In genomic region chr2:135998842-135999241, GRCh38 we compare ENCODE assay signal across 14 cellular contexts.
"Had no signal": no experiment of that assay in that cellular context is flagged by ENCODE, and none has a peak within 500 bp of the region (broad histone marks: within the 10 kb centered on the region; RNA-seq: fewer than 3 reads in every experiment).

No MANE protein-coding gene starts in this region.

- DNase-seq: activated CD4-positive, alpha-beta memory T cell treated with anti-CD3 and anti-CD28 coated beads, Interleukin-2, amount 10 ng/mL, durations not matched to agents 7 days and 5 days; activated CD4-positive, alpha-beta T cell treated with anti-CD3 and anti-CD28 coated beads for 48 hours; activated CD8-positive, alpha-beta memory T cell treated with anti-CD3 and anti-CD28 coated beads, Interleukin-2, amount 10 ng/mL, durations not matched to agents 7 days and 5 days; dorsolateral prefrontal cortex; mesenchymal stem cell; mucosa of descending colon; naive thymus-derived CD8-positive, alpha-beta T cell; spleen; stimulated activated CD4-positive, alpha-beta T cell treated with anti-CD3 and anti-CD28 coated beads, Interleukin-4, amount 100 ng/mL, for 4 hours; thyroid gland had no signal

- H3K9me3 Mint-ChIP-seq: naive thymus-derived CD8-positive, alpha-beta T cell had no signal

- H3K27ac Mint-ChIP-seq: activated CD4-positive, alpha-beta memory T cell treated with anti-CD3 and anti-CD28 coated beads, Interleukin-2, amount 10 ng/mL, durations not matched to agents 7 days and 5 days; activated CD8-positive, alpha-beta memory T cell treated with anti-CD3 and anti-CD28 coated beads, Interleukin-2, amount 10 ng/mL, durations not matched to agents 7 days and 5 days; activated naive CD8-positive, alpha-beta T cell; T-helper 2 cell treated with Interferon-gamma antibody and Interleukin-4, amounts not matched to agents 5 μg/mL and 100 μg/mL, for 36 hours; WTC11 had no signal

- H3K4me3 Mint-ChIP-seq: activated CD4-positive, alpha-beta memory T cell treated with anti-CD3 and anti-CD28 coated beads, Interleukin-2, amount 10 ng/mL, durations not matched to agents 7 days and 5 days; activated CD8-positive, alpha-beta memory T cell treated with anti-CD3 and anti-CD28 coated beads, Interleukin-2, amount 10 ng/mL, durations not matched to agents 7 days and 5 days; activated naive CD8-positive, alpha-beta T cell; naive thymus-derived CD8-positive, alpha-beta T cell; stimulated activated memory B cell treated with anti-CD40 and anti-IgM and Interleukin-4, amounts not matched to agents 10 μg/mL and 1 μg/mL and 100 μg/mL, for 72 hours; T-helper 2 cell treated with Interferon-gamma antibody and Interleukin-4, amounts not matched to agents 5 μg/mL and 100 μg/mL, for 36 hours; WTC11 had no signal

- H3K27me3 Mint-ChIP-seq: activated CD4-positive, alpha-beta memory T cell treated with anti-CD3 and anti-CD28 coated beads, Interleukin-2, amount 10 ng/mL, durations not matched to agents 7 days and 5 days; activated CD8-positive, alpha-beta memory T cell treated with anti-CD3 and anti-CD28 coated beads, Interleukin-2, amount 10 ng/mL, durations not matched to agents 7 days and 5 days; activated naive CD8-positive, alpha-beta T cell; naive thymus-derived CD8-positive, alpha-beta T cell; stimulated activated memory B cell treated with anti-CD40 and anti-IgM and Interleukin-4, amounts not matched to agents 10 μg/mL and 1 μg/mL and 100 μg/mL, for 72 hours had no signal

- ATAC-seq: activated CD8-positive, alpha-beta memory T cell treated with anti-CD3 and anti-CD28 coated beads, Interleukin-2, amount 10 ng/mL, durations not matched to agents 7 days and 5 days; mucosa of descending colon; naive thymus-derived CD8-positive, alpha-beta T cell; stimulated activated memory B cell treated with anti-CD40 and anti-IgM and Interleukin-4, amounts not matched to agents 10 μg/mL and 1 μg/mL and 100 μg/mL, for 72 hours; WTC11 had no signal
